30 cellular contexts compared by ENCODE assay signal in the genomic region with DNA sequence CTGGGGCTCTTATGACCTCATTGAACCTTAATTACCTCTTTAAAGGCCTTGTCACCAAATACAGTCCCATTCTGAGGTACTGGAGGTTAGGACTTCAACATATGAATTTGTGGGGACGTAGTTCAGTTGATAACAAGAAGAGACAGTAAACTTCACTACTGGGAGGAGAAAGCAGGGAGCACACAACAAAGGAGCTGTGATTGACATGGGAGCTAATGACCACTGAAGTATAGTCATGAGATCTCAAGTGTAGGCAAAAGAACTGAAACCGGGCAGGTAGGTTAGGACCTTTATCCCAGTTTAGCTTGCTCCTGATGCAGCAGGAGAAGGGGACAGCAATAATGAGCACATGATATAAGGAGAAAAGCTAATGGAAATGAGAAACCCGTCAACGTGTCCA. TPM values are rescaled to one million over a fixed set of nuclear protein-coding genes. Genes with fewer than 3 reads are reported as not detected.
"Had no signal": no experiment of that assay in that cellular context is flagged by ENCODE, and none has a peak within 500 bp of the region (broad histone marks: within the 10 kb centered on the region; RNA-seq: fewer than 3 reads in every experiment).

No MANE protein-coding gene starts in this region.

- H3K4me3 Mint-ChIP-seq: dendritic cell treated with granulocyte-macrophage colony-stimulating factor and Interleukin-4, amounts not matched to agents 40 ng/mL and 50 ng/mL, for 4 days; endodermal cell; memory B cell; naive B cell; natural killer cell treated with Interleukin-12 subunit alpha and Interleukin-12 subunit beta and Interleukin-15 and Interleukin-18, amount 100 ng/mL, for 72 hours; stimulated activated memory B cell treated with anti-CD40 and anti-IgM and Interleukin-4, amounts not matched to agents 10 μg/mL and 1 μg/mL and 100 μg/mL, for 72 hours had no signal

- H3K4me1 Mint-ChIP-seq: endodermal cell; memory B cell; naive B cell; stimulated activated memory B cell treated with anti-CD40 and anti-IgM and Interleukin-4, amounts not matched to agents 10 μg/mL and 1 μg/mL and 100 μg/mL, for 72 hours had no signal

- H3K4me1 ChIP-seq: colonic mucosa, gastrocnemius medialis, prostate gland, spleen, testis, tibial artery, upper lobe of left lung had no signal

- H3K4me3 ChIP-seq: colonic mucosa, gastrocnemius medialis, heart left ventricle, hepatocyte, lung, prostate gland, skin epidermis, spleen, testis, tibial artery, upper lobe of left lung had no signal

- H3K79me2 ChIP-seq: hepatocyte had no signal

- H3K27me3 ChIP-seq: colonic mucosa, gastrocnemius medialis, heart left ventricle, hepatocyte, spleen, testis, tibial artery, upper lobe of left lung had no signal

- H3K27me3 Mint-ChIP-seq: dendritic cell treated with granulocyte-macrophage colony-stimulating factor and Interleukin-4, amounts not matched to agents 40 ng/mL and 50 ng/mL, for 4 days had no signal

- H3K9me3 ChIP-seq: colonic mucosa, gastrocnemius medialis, prostate gland, testis had no signal

- ATAC-seq: esophagus mucosa; gastrocnemius medialis; heart left ventricle; left lobe of liver; natural killer cell treated with Interleukin-12 subunit alpha and Interleukin-12 subunit beta and Interleukin-15 and Interleukin-18, amount 100 ng/mL, for 72 hours; right cardiac atrium; stimulated activated memory B cell treated with anti-CD40 and anti-IgM and Interleukin-4, amounts not matched to agents 10 μg/mL and 1 μg/mL and 100 μg/mL, for 72 hours; stimulated activated naive CD8-positive, alpha-beta T cell treated with anti-CD3 and anti-CD28 coated beads, Interleukin-15, Interleukin-2, amounts not matched to agents 100 U/mL and 50 U/mL, for 24 hours had no signal

- H3K27ac Mint-ChIP-seq: dendritic cell treated with granulocyte-macrophage colony-stimulating factor and Interleukin-4, amounts not matched to agents 40 ng/mL and 50 ng/mL, for 4 days; endodermal cell; memory B cell; naive B cell; natural killer cell treated with Interleukin-12 subunit alpha and Interleukin-12 subunit beta and Interleukin-15 and Interleukin-18, amount 100 ng/mL, for 72 hours; stimulated activated memory B cell treated with anti-CD40 and anti-IgM and Interleukin-4, amounts not matched to agents 10 μg/mL and 1 μg/mL and 100 μg/mL, for 72 hours had no signal

- H2AFZ ChIP-seq: hepatocyte had no signal

- H3K4me2 ChIP-seq: hepatocyte had no signal

- H3K27ac ChIP-seq: colonic mucosa, epithelial cell of prostate, gastrocnemius medialis, heart left ventricle, hepatocyte, prostate gland, skin epidermis, spleen, testis, tibial artery, upper lobe of left lung had no signal

- DNase-seq: colonic mucosa; effector CD8-positive, alpha-beta T cell; endodermal cell; foreskin fibroblast; gastrocnemius medialis; heart left ventricle; kidney; naive B cell; nucleus accumbens; right cardiac atrium; spleen; stimulated activated CD4-positive, alpha-beta T cell treated with anti-CD3 and anti-CD28 coated beads, Interleukin-4, amount 100 ng/mL, for 4 hours; stimulated activated naive CD8-positive, alpha-beta T cell treated with anti-CD3 and anti-CD28 coated beads, Interleukin-15, Interleukin-2, amounts not matched to agents 100 U/mL and 50 U/mL, for 24 hours; substantia nigra; testis; tibial artery had no signal

- H3K36me3 ChIP-seq: colonic mucosa, gastrocnemius medialis, heart left ventricle, prostate gland, upper lobe of left lung had no signal

RNA-seq across cellular contexts. Expression of a gene that starts 11.8 kb away (rescaled TPM):
- total RNA-seq: glomerular endothelial cell; natural killer cell treated with Interleukin-12 subunit alpha and Interleukin-12 subunit beta and Interleukin-15 and Interleukin-18, amount 100 ng/mL, for 72 hours; osteocyte had no signal
- polyA plus RNA-seq: right cardiac atrium had no signal
